Comparison of ENCODE assay signal across 11 cellular contexts in the genomic region with DNA sequence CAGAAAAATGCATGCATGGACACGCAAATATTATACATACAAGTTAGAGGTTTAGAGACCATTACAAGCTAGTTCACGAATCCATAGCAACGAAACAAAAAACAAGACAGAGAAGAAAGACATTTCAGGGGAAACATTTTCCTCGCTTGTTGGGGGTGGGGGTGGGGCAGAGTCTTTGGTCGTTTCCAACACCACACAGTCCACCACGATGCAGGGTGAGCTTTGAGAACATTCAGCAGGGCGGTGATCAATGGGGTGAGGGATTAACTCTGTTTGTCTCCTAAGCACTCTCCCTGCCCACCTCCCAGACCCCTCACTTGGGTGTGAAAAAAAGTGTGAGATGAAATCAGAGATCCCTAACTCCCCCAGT. TPM values are rescaled to one million over a fixed set of nuclear protein-coding genes. Genes with fewer than 3 reads are reported as not detected.
DNase-seq lines count a peak whose midpoint lies in the region; TF ChIP-seq lines count a peak whose summit lies in the region.
"Had no signal": no experiment of that assay in that cellular context is flagged by ENCODE, and none has a peak within 500 bp of the region (broad histone marks: within the 10 kb centered on the region; RNA-seq: fewer than 3 reads in every experiment).

No MANE protein-coding gene starts in this region.

- in situ Hi-C loops in transverse colon (cut with MboI; ENCODE audit: low pct_ligation_motif_present in 1 of 4, low pct_unique_long_range_greater_than_20kb in 1 of 4, low sequenced_read_pairs in 3 of 4): no loop called here

- peak; percentile 9 for DNase-seq in DMS53 (lab: John Stamatoyannopoulos, UW)
- no peak for DNase-seq in DMS53 treated with DMSO at 0.1 percent for 48 hours (lab: John Stamatoyannopoulos, UW; ENCODE audit: unreplicated experiment)
- DNase-seq in transverse colon: no peak
- DNase-seq in activated gamma-delta T cell treated with Interleukin-2 at 50 U/mL for 16 hours: no peak
- no peak for DNase-seq in COLO829 (ENCODE audit: low spot score)
- DNase-seq in superior temporal gyrus (ENCODE audit: extremely low spot score): no peak
- DNase-seq: 8988T; activated naive CD4-positive, alpha-beta T cell treated with anti-CD3 and anti-CD28 coated beads, Interleukin-2, amount 10 ng/mL, durations not matched to agents 7 days and 5 days; NCI-H226 had no signal

- H3K27me3 ChIP-seq in esophagus (ENCODE audit: control insufficient read depth in 1 of 2, insufficient read depth in 2 of 2, low read length in 2 of 2) (no peaks in the 10 kb centered on the region), muscle layer of colon (ENCODE audit: control insufficient read depth in 1 of 2, insufficient read depth in 2 of 2, low read length in 2 of 2) (no peaks in the 10 kb centered on the region), transverse colon (peaks cover 18% of the 10 kb centered on the region)

- 12 to 17% methylated on average over 7 of the region's 7 CpGs for WGBS in esophagus, 2 donors
- WGBS in transverse colon (ENCODE audit: low coverage in 1 of 2), 2 donors: 12 to 22% methylated on average over 7 of the region's 7 CpGs

- H3K9ac ChIP-seq in muscle layer of colon (ENCODE audit: low read length): no peak overlapping the region

- H3K9me3 ChIP-seq in esophagus (ENCODE audit: control insufficient read depth in 2 of 2, insufficient read depth in 1 of 2, low read depth in 1 of 2, low read length in 1 of 2): no peaks in the 10 kb centered on the region
- H3K9me3 ChIP-seq in muscle layer of colon (ENCODE audit: low read length): no peaks in the 10 kb centered on the region
- H3K9me3 ChIP-seq in transverse colon: no peaks in the 10 kb centered on the region

- H3K27ac ChIP-seq in esophagus (ENCODE audit: low read depth in 2 of 2, low read length in 1 of 2) (no peak overlapping the region), muscle layer of colon (ENCODE audit: low read depth, low read length) (no peak overlapping the region), transverse colon (peak overlapping the region in 3 of 4 donors; percentile 12 to 56 (median 28))

- TF ChIP-seq CTCF in transverse colon (IDR thresholded peaks at IDR 0.05): no peak

- H3K36me3 ChIP-seq in esophagus (ENCODE audit: control insufficient read depth in 2 of 2, insufficient read depth in 2 of 2, low read length in 1 of 2) (no peaks in the 10 kb centered on the region), muscle layer of colon (ENCODE audit: insufficient read depth, low read length) (no peaks in the 10 kb centered on the region), transverse colon (no peaks in the 10 kb centered on the region)

- TF ChIP-seq EP300 in transverse colon (IDR thresholded peaks at IDR 0.05; ENCODE audit: low read depth): no peak

- H3K4me3 ChIP-seq in esophagus (ENCODE audit: low read depth in 1 of 2, low read length in 2 of 2) (peak overlapping the region; percentile 58 to 61), muscle layer of colon (ENCODE audit: low read depth in 1 of 2, low read length in 2 of 2) (peak overlapping the region; percentile 51 to 59), transverse colon (peak overlapping the region; percentile 38 to 57 (median 46))

- H3K4me1 ChIP-seq in esophagus (ENCODE audit: control insufficient read depth in 2 of 2, insufficient read depth in 2 of 2, low read length in 1 of 2) (peaks cover 0 to 7% of the 10 kb centered on the region in 2 donors), muscle layer of colon (ENCODE audit: insufficient read depth, low read length) (no peaks in the 10 kb centered on the region), transverse colon (peaks cover 0 to 14% (median 9%) of the 10 kb centered on the region in 4 donors)

- intact Hi-C loops in transverse colon (cut with DNase I; ENCODE audit: low total_unique reads): no loop called here

- no peak for TF ChIP-seq POLR2A in transverse colon (IDR thresholded peaks at IDR 0.05)

RNA-seq across cellular contexts. Expression of a gene that starts 0.6 kb away (rescaled TPM):
- 1 to 10 TPM in 1 of 2 donors, under 1 TPM in 1; 0.99 to 1.6 TPM for polyA plus RNA-seq in esophagus
- 1 to 10 TPM in 2 of 4 donors, not detected in 2; 2.0 to 2.5 TPM for total RNA-seq in transverse colon

Comparison
In these comparisons a context has a peak if more than half of its experiments do, and no peak if none do; other contexts are left out.
1. H3K27ac ChIP-seq: peak in transverse colon (3 of 4); none in esophagus (0 of 2) and muscle layer of colon (single experiment).
2. Peak in every context shown above with its lines, with median percentiles within 50 percentile points of each other: H3K4me3 ChIP-seq.